Comparison of ENCODE assay signal across 8 cellular contexts in the genomic region with DNA sequence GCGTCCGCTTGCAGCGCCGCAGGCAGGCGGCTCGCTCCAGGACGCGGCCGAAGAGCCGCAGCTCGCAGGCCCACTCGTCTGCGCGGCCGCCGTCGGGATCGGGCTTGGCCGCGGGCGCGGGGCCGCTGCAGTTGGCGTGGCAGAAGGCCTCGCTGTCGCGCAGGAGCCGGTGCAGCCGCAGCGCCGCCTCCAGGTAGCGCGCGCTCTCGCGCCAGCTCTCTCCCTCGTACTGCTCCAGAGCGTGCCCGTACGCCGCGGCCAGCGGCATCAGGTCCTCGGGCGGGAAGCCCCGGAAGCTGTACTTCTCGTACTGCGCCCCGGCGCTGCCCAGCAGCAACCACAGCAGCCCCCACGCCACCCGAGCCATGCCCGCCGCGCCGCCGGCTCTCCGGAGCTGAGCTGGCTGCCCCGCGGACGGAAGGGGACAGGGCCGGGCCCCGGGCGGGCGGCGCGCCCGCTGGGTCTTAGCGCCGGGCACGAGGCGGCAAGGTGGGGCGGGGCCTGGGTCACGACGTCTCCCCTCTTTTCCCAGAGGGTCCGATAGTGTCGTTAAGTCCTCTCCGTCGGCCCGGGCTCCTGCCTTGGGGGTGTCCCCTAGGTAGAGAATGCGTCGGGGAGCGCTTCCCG. TPM values are rescaled to one million over a fixed set of nuclear protein-coding genes. Genes with fewer than 3 reads are reported as not detected.
DNase-seq lines count a peak whose midpoint lies in the region; ATAC-seq lines count a peak whose summit lies in the region.

A gene with protein sequence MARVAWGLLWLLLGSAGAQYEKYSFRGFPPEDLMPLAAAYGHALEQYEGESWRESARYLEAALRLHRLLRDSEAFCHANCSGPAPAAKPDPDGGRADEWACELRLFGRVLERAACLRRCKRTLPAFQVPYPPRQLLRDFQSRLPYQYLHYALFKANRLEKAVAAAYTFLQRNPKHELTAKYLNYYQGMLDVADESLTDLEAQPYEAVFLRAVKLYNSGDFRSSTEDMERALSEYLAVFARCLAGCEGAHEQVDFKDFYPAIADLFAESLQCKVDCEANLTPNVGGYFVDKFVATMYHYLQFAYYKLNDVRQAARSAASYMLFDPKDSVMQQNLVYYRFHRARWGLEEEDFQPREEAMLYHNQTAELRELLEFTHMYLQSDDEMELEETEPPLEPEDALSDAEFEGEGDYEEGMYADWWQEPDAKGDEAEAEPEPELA (minus strand): TSS at position 401 of the 627 bp plus-strand sequence. CDS start 34 bp downstream, at position 367.

- peak; percentile 93 for DNase-seq in GM03348 (ENCODE audit: low spot score)
- DNase-seq in NCI-H460 (ENCODE audit: extremely low read depth, low read depth), result peak; percentile 71
- peak; percentile 73 for DNase-seq in activated CD4-positive, alpha-beta T cell treated with anti-CD3 and anti-CD28 coated beads, Interleukin-2, amount 10 ng/mL, durations not matched to agents 7 days and 5 days
- DNase-seq in left lobe of liver (ENCODE audit: low spot score), result peak; percentile 80
- peak; percentile 66 for DNase-seq in stimulated activated CD4-positive, alpha-beta T cell treated with anti-CD3 and anti-CD28 coated beads, Interleukin-1b, Interleukin-23, amount 100 ng/mL, for 48 hours

- peaks cover 12% of the 10 kb centered on the region for H3K4me1 Mint-ChIP-seq in activated CD4-positive, alpha-beta T cell treated with anti-CD3 and anti-CD28 coated beads, Interleukin-2, amount 10 ng/mL, durations not matched to agents 7 days and 5 days
- peaks cover 23% of the 10 kb centered on the region for H3K4me1 Mint-ChIP-seq in dendritic cell treated with granulocyte-macrophage colony-stimulating factor and Interleukin-4, amounts not matched to agents 40 ng/mL and 50 ng/mL, for 4 days (ENCODE audit: low read depth)

- peak within 1 kb of the TSS; percentile 82 for H3K27ac Mint-ChIP-seq in activated CD4-positive, alpha-beta T cell treated with anti-CD3 and anti-CD28 coated beads, Interleukin-2, amount 10 ng/mL, durations not matched to agents 7 days and 5 days
- peak within 1 kb of the TSS; percentile 41 for H3K27ac Mint-ChIP-seq in dendritic cell treated with granulocyte-macrophage colony-stimulating factor and Interleukin-4, amounts not matched to agents 40 ng/mL and 50 ng/mL, for 4 days

- peak; percentile 51 for ATAC-seq in HG02981 (IDR thresholded peaks at IDR 0.05; ENCODE audit: unreplicated experiment)
- ATAC-seq in left lobe of liver, result peak; percentile 95
- no peak for ATAC-seq in GM19023 (IDR thresholded peaks at IDR 0.05; ENCODE audit: unreplicated experiment)

- peaks cover 18% of the 10 kb centered on the region for H3K27me3 Mint-ChIP-seq in activated CD4-positive, alpha-beta T cell treated with anti-CD3 and anti-CD28 coated beads, Interleukin-2, amount 10 ng/mL, durations not matched to agents 7 days and 5 days
- H3K27me3 Mint-ChIP-seq in dendritic cell treated with granulocyte-macrophage colony-stimulating factor and Interleukin-4, amounts not matched to agents 40 ng/mL and 50 ng/mL, for 4 days, result peaks cover 71% of the 10 kb centered on the region

- intact Hi-C loops in dendritic cell treated with granulocyte-macrophage colony-stimulating factor and Interleukin-4, amounts not matched to agents 40 ng/mL and 50 ng/mL, for 4 days (cut with micrococcal nuclease), result no loop called here

- H3K36me3 Mint-ChIP-seq in activated CD4-positive, alpha-beta T cell treated with anti-CD3 and anti-CD28 coated beads, Interleukin-2, amount 10 ng/mL, durations not matched to agents 7 days and 5 days (ENCODE audit: low read depth), result no peaks in the 10 kb centered on the region
- no peaks in the 10 kb centered on the region for H3K36me3 Mint-ChIP-seq in dendritic cell treated with granulocyte-macrophage colony-stimulating factor and Interleukin-4, amounts not matched to agents 40 ng/mL and 50 ng/mL, for 4 days (ENCODE audit: low read depth)

- POLR2A ChIA-PET in activated CD4-positive, alpha-beta T cell treated with anti-CD3 and anti-CD28 coated beads, Interleukin-2, amount 10 ng/mL, durations not matched to agents 7 days and 5 days (lab: Charles Lee), result no interaction called here

- CTCF ChIA-PET in activated CD4-positive, alpha-beta T cell treated with anti-CD3 and anti-CD28 coated beads, Interleukin-2, amount 10 ng/mL, durations not matched to agents 7 days and 5 days (lab: Charles Lee), result interaction anchor here (0.5 to 1.8 kb wide), 12 partner anchors 8 to 1736 kb away, joined by 3 to 7 read pairs (median 4); a partner anchor contains a TSS

- no peaks in the 10 kb centered on the region for H3K9me3 Mint-ChIP-seq in activated CD4-positive, alpha-beta T cell treated with anti-CD3 and anti-CD28 coated beads, Interleukin-2, amount 10 ng/mL, durations not matched to agents 7 days and 5 days
- H3K9me3 Mint-ChIP-seq in dendritic cell treated with granulocyte-macrophage colony-stimulating factor and Interleukin-4, amounts not matched to agents 40 ng/mL and 50 ng/mL, for 4 days, result no peaks in the 10 kb centered on the region

- H3K4me3 Mint-ChIP-seq in activated CD4-positive, alpha-beta T cell treated with anti-CD3 and anti-CD28 coated beads, Interleukin-2, amount 10 ng/mL, durations not matched to agents 7 days and 5 days, result peak within 1 kb of the TSS; percentile 78
- peak within 1 kb of the TSS; percentile 76 for H3K4me3 Mint-ChIP-seq in dendritic cell treated with granulocyte-macrophage colony-stimulating factor and Interleukin-4, amounts not matched to agents 40 ng/mL and 50 ng/mL, for 4 days

RNA-seq across cellular contexts. Expression of the gene that starts here (rescaled TPM):
- total RNA-seq in NCI-H460 (2014; rRNA removed; shearing (Covaris generic)), result 42.9 and 47.7 TPM in 2 replicates
- 72.6 and 110 TPM in 2 replicates for polyA plus RNA-seq in NCI-H460 (2014; cell fraction: nucleus; rRNA removed)
- 1 to 10 TPM; 1.2 to 2.4 TPM for total RNA-seq in activated CD4-positive, alpha-beta T cell treated with anti-CD3 and anti-CD28 coated beads, Interleukin-2, amount 10 ng/mL, durations not matched to agents 7 days and 5 days
- 3.3 TPM for total RNA-seq in left lobe of liver

Comparison
In these comparisons a context has a peak if more than half of its experiments do, and no peak if none do; other contexts are left out.
1. RNA of the gene that starts here (total RNA-seq): 42.9 to 47.7 TPM in NCI-H460; 3.3 TPM in left lobe of liver (single experiment) and 1.2 to 2.4 TPM in activated CD4-positive, alpha-beta T cell treated with anti-CD3 and anti-CD28 coated beads, Interleukin-2, amount 10 ng/mL, durations not matched to agents 7 days and 5 days; every median in the first group is over 10 times any median in the second.
2. Peak in every context shown above with its lines, with median percentiles within 50 percentile points of each other: DNase-seq.